Comparison of ENCODE assay signal across 8 cellular contexts in genomic region chr12:108730337-108731104, GRCh38. TPM values are rescaled to one million over a fixed set of nuclear protein-coding genes. Genes with fewer than 3 reads are reported as not detected.
DNase-seq lines count a peak whose midpoint lies in the region; ATAC-seq, FAIRE-seq and TF ChIP-seq lines count a peak whose summit lies in the region.

No MANE protein-coding gene starts in this region.

- H3K36me3 Mint-ChIP-seq in CD14-positive monocyte, result peaks cover 13 to 18% of the 10 kb centered on the region in 2 donors

- TF ChIP-seq CTCF in CD14-positive monocyte (IDR thresholded peaks at IDR 0.05), result no peak
- TF ChIP-seq CTCF in mammary epithelial cell (conservative IDR thresholded peaks at IDR 0.05 in 1 of 2, IDR thresholded peaks at IDR 0.05 in 1 of 2; ENCODE audit: extremely low read depth in 1 of 2, insufficient read depth in 1 of 2, low read depth in 1 of 2, low read length in 2 of 2), result no peak

- peak overlapping the region; percentile 98 for H3K9ac ChIP-seq in mammary epithelial cell (ENCODE audit: insufficient read depth, low read length)

- FAIRE-seq in small intestine (lab: Jason Lieb, UNC), result no peak

- H3K4me1 ChIP-seq in mammary epithelial cell (ENCODE audit: insufficient read depth, low read length) (peaks cover 41% of the 10 kb centered on the region), small intestine (ENCODE audit: control insufficient read depth in 2 of 2, insufficient read depth in 1 of 2, low read depth in 1 of 2, low read length in 1 of 2) (peaks cover 2 to 3% of the 10 kb centered on the region in 2 donors)

- H3K36me3 ChIP-seq in mammary epithelial cell (ENCODE audit: insufficient read depth, low read length), result peaks cover 3% of the 10 kb centered on the region
- no peaks in the 10 kb centered on the region for H3K36me3 ChIP-seq in small intestine (ENCODE audit: control insufficient read depth in 2 of 2, insufficient read depth in 2 of 2, low read length in 2 of 2)

- H3K27me3 ChIP-seq in mammary epithelial cell (ENCODE audit: insufficient read depth, low read length) (no peaks in the 10 kb centered on the region), small intestine (ENCODE audit: control insufficient read depth in 2 of 2, insufficient read depth in 2 of 2, low read length in 2 of 2) (no peaks in the 10 kb centered on the region)

- H3K4me3 Mint-ChIP-seq in CD14-positive monocyte, result peak overlapping the region; percentile 94 to 97

- H3K9me3 Mint-ChIP-seq in CD14-positive monocyte, result peaks cover 0 to 1% (median 0%) of the 10 kb centered on the region in 7 donors

- dilution Hi-C loops in mammary epithelial cell (cut with HindIII; ENCODE audit: low sequenced_read_pairs), result no loop called here

- H3K27ac ChIP-seq in mammary epithelial cell (ENCODE audit: insufficient read depth, low read depth, low read length) (peak overlapping the region; percentile 99), small intestine (ENCODE audit: low read depth in 1 of 2, low read length in 1 of 2) (peak overlapping the region; percentile 90 to 91)

- H3K79me2 ChIP-seq in mammary epithelial cell (ENCODE audit: insufficient read depth, low read length), result peaks cover 57% of the 10 kb centered on the region

- H4K20me1 ChIP-seq in mammary epithelial cell (ENCODE audit: insufficient read depth, low read length), result peaks cover 2% of the 10 kb centered on the region

- H3K27ac Mint-ChIP-seq in CD14-positive monocyte, result peak overlapping the region; percentile 95 to 99 (median 97)

- BruUV-seq in mammary epithelial cell (replicated peaks; lab: Mats Ljungman, UMichigan), result TSS peak; percentile 20

- CTCF ChIA-PET in mammary epithelial cell (lab: Charles Lee; ENCODE audit: low non-redundant PET), result no interaction called here

- peak overlapping the region; percentile 80 for H3K4me2 ChIP-seq in mammary epithelial cell (ENCODE audit: insufficient read depth, low read depth, low read length)

- peaks cover 75% of the 10 kb centered on the region for H3K4me1 Mint-ChIP-seq in CD14-positive monocyte

- H3K9me3 ChIP-seq in mammary epithelial cell (replicated peaks; ENCODE audit: insufficient read depth, low read length) (no peaks in the 10 kb centered on the region), small intestine (ENCODE audit: control insufficient read depth, low read depth) (no peaks in the 10 kb centered on the region)

- 0% methylated on average over 2 of the region's 46 CpGs for WGBS in mammary epithelial cell (ENCODE audit: low coverage, missing lambda C conversion rate)
- 1 to 2% (median 2%) methylated on average over 42 to 46 of the region's 46 CpGs for WGBS in small intestine, 3 donors

- in situ Hi-C loops in mammary epithelial cell (cut with MboI; ENCODE audit: low sequenced_read_pairs in 2 of 2), result no loop called here

- intact Hi-C loops in CD14-positive monocyte (cut with micrococcal nuclease), result loop anchor here (1.0 to 10.0 kb wide), 7 partner anchors 7 to 168 kb away; partner anchors contain the start of genes ISCU (in 1 of the 2), SART3 (in 1 of the 2) and SSH1 (in 1 of the 2)
- intact Hi-C loops in mammary epithelial cell (cut with micrococcal nuclease), result loop anchor here (1.0 to 5.0 kb wide), 9 partner anchors 9 to 367 kb away; partner anchors contain the start of genes SART3 and UNG

- H3K27me3 Mint-ChIP-seq in CD14-positive monocyte (ENCODE audit: low read depth in 3 of 3), result peaks cover 0 to 3% (median 2%) of the 10 kb centered on the region in 3 donors

- H3K4me3 ChIP-seq in mammary epithelial cell (replicated peaks in 1 of 3; ENCODE audit: insufficient read depth in 1 of 3, low read depth in 2 of 3, low read length in 3 of 3) (peak overlapping the region; percentile 87 to 99 (median 98)), small intestine (ENCODE audit: low read depth in 1 of 2, low read length in 2 of 2) (peak overlapping the region; percentile 64 to 85)

- ATAC-seq in GM21619 (IDR thresholded peaks at IDR 0.05; ENCODE audit: unreplicated experiment), result peak; percentile 25
- ATAC-seq in GM19023 (IDR thresholded peaks at IDR 0.05; ENCODE audit: unreplicated experiment), result no peak

- H2AFZ ChIP-seq in mammary epithelial cell (ENCODE audit: low read depth, low read length), result no peak overlapping the region

- DNase-seq in CD14-positive monocyte (ENCODE audit: low spot score) (peak; percentile 74), NCI-H1694 (lab: John Stamatoyannopoulos, UW) (peak; percentile 28), T-helper 22 cell (ENCODE audit: low read depth) (peak; percentile 11), mammary epithelial cell (peak; percentile 87), iris pigment epithelial cell (ENCODE audit: low read depth) (peak; percentile 83), small intestine (peak; percentile 51)

RNA-seq across cellular contexts. Expression of gene CORO1C, which starts 0.8 kb away (rescaled TPM):
- polyA plus RNA-seq in CD14-positive monocyte (100 to 1,000 TPM; 229 to 285 TPM), mammary epithelial cell (188 TPM), small intestine (10 to 100 TPM; 22.2 to 36.7 (median 29.3) TPM)
- 100 to 1,000 TPM; 173 to 245 TPM for total RNA-seq in mammary epithelial cell
- polyA minus RNA-seq in mammary epithelial cell, result 790 TPM

Comparison
In these comparisons a context has a peak if more than half of its experiments do, and no peak if none do; other contexts are left out.
1. DNase-seq: peak in every context shown above with its lines; median percentile 87 in mammary epithelial cell; 83 in iris pigment epithelial cell; 74 in CD14-positive monocyte; 51 in small intestine; 28 in NCI-H1694; 11 in T-helper 22 cell.